In genomic region chrX:68249904-68250303, GRCh38 we compare ENCODE assay signal across 30 cellular contexts.
"Had no signal": no experiment of that assay in that cellular context is flagged by ENCODE, and none has a peak within 500 bp of the region (broad histone marks: within the 10 kb centered on the region; RNA-seq: fewer than 3 reads in every experiment).

No MANE protein-coding gene starts in this region.

- H3K27me3 ChIP-seq: ascending aorta had no signal

- H3K4me3 ChIP-seq: ascending aorta had no signal

- H3K36me3 ChIP-seq: ascending aorta had no signal

- FAIRE-seq: TTC549 had no signal

- H3K27ac ChIP-seq: ascending aorta had no signal

- ATAC-seq: activated CD8-positive, alpha-beta memory T cell treated with anti-CD3 and anti-CD28 coated beads, Interleukin-2, amount 10 ng/mL, durations not matched to agents 7 days and 5 days; activated naive CD4-positive, alpha-beta T cell treated with anti-CD3 and anti-CD28 coated beads, Interleukin-2, amount 50 U/mL, for 72 hours; activated naive CD8-positive, alpha-beta T cell treated with anti-CD3 and anti-CD28 coated beads, Interleukin-2, amount 50 U/mL, for 24 hours; activated T-cell treated with anti-CD3 and anti-CD28 coated beads, Interleukin-2, amount 50 U/mL, for 4 hours; Panc1; T-helper 17 cell had no signal

- H3K4me1 ChIP-seq: ascending aorta had no signal

- DNase-seq: activated B cell treated with CpG ODN at 0.5 μM for 24 hours; activated CD4-positive, alpha-beta T cell treated with anti-CD3 and anti-CD28 coated beads for 1 hour; activated CD4-positive, alpha-beta T cell treated with anti-CD3 and anti-CD28 coated beads, Interleukin-2, amount 10 ng/mL, durations not matched to agents 24 days and 14 days; activated CD4-positive, alpha-beta T cell treated with anti-CD3 and anti-CD28 coated beads, Interleukin-2, amount 50 U/mL, for 48 hours; activated CD8-positive, alpha-beta memory T cell treated with anti-CD3 and anti-CD28 coated beads, Interleukin-2, amount 10 ng/mL, durations not matched to agents 7 days and 5 days; activated effector memory CD4-positive, alpha-beta T cell treated with anti-CD3 and anti-CD28 coated beads, Interleukin-2, amount 50 U/mL, for 16 hours; activated naive CD4-positive, alpha-beta T cell treated with Interleukin-2 at 50 U/mL for 16 hours; activated naive CD8-positive, alpha-beta T cell treated with anti-CD3 and anti-CD28 coated beads, Interleukin-2, amount 50 U/mL, for 24 hours; activated T-cell treated with anti-CD3 and anti-CD28 coated beads, Interleukin-2, amount 50 U/mL, for 4 hours; amniotic stem cell; KG1; NCI-H1092 treated with DMSO at 0.1 percent for 48 hours; NCI-H1417 treated with DMSO at 0.1 percent for 48 hours; NCI-H1694; NCI-H2029; NCI-H2107; NCI-H2171 treated with DMSO at 0.1 percent for 48 hours; NCI-H226; NCI-H510A; NCI-H526 treated with DMSO at 0.1 percent for 48 hours; NCI-H82; OCI-M1; RPMI8226; SHP77; T-helper 17 cell; T-helper 9 cell had no signal

- H3K9me3 ChIP-seq: ascending aorta had no signal
